Comparison of ENCODE assay signal across 11 cellular contexts in genomic region chr11:2806351-2807058, GRCh38.
DNase-seq lines count a peak whose midpoint lies in the region; ATAC-seq and TF ChIP-seq lines count a peak whose summit lies in the region.
"Had no signal": no experiment of that assay in that cellular context is flagged by ENCODE, and none has a peak within 500 bp of the region (broad histone marks: within the 10 kb centered on the region; RNA-seq: fewer than 3 reads in every experiment).

No MANE protein-coding gene starts in this region.

- H3K27me3 ChIP-seq in lung (ENCODE audit: control insufficient read depth, insufficient read depth) (no peaks in the 10 kb centered on the region), spleen (replicated peaks in 1 of 7) (no peaks in the 10 kb centered on the region)

- no peak overlapping the region for H3K4me3 Mint-ChIP-seq in activated CD4-positive, alpha-beta T cell treated with anti-CD3 and anti-CD28 coated beads, Interleukin-2, amount 10 ng/mL, durations not matched to agents 24 days and 14 days

- H3K9me3 Mint-ChIP-seq in activated CD4-positive, alpha-beta T cell treated with anti-CD3 and anti-CD28 coated beads, Interleukin-2, amount 10 ng/mL, durations not matched to agents 24 days and 14 days, result no peaks in the 10 kb centered on the region

- no peak overlapping the region for H3K27ac Mint-ChIP-seq in activated CD4-positive, alpha-beta T cell treated with anti-CD3 and anti-CD28 coated beads, Interleukin-2, amount 10 ng/mL, durations not matched to agents 24 days and 14 days

- H3K4me1 ChIP-seq in lung (ENCODE audit: control insufficient read depth in 2 of 2, insufficient read depth in 2 of 2, low read length in 2 of 2), result peaks cover 7 to 19% of the 10 kb centered on the region in 2 donors
- H3K4me1 ChIP-seq in spleen, result peaks cover 0 to 21% (median 9%) of the 10 kb centered on the region in 6 donors

- H3K27ac ChIP-seq in VCaP, result peak overlapping the region; percentile 76; the same call in 1 of the 2 replicates
- no peak overlapping the region for H3K27ac ChIP-seq in lung (ENCODE audit: low read depth in 1 of 2, low read length in 1 of 2)
- no peak overlapping the region for H3K27ac ChIP-seq in spleen

- intact Hi-C loops in spleen (cut with DNase I; ENCODE audit: low total_unique reads), result no loop called here
- intact Hi-C loops in activated CD4-positive, alpha-beta T cell treated with anti-CD3 and anti-CD28 coated beads, Interleukin-2, amount 10 ng/mL, durations not matched to agents 24 days and 14 days (cut with micrococcal nuclease), result no loop called here

- no peaks in the 10 kb centered on the region for H3K36me3 Mint-ChIP-seq in activated CD4-positive, alpha-beta T cell treated with anti-CD3 and anti-CD28 coated beads, Interleukin-2, amount 10 ng/mL, durations not matched to agents 24 days and 14 days (ENCODE audit: low read depth)

- H3K9me3 ChIP-seq in lung (ENCODE audit: control insufficient read depth in 2 of 2, insufficient read depth in 1 of 2, low read length in 1 of 2), result no peaks in the 10 kb centered on the region
- H3K9me3 ChIP-seq in spleen, result peaks cover 0 to 4% (median 0%) of the 10 kb centered on the region in 8 donors

- no peak for TF ChIP-seq POLR2A in spleen (IDR thresholded peaks at IDR 0.05)

- DNase-seq in effector CD4-positive, alpha-beta T cell, result peak; percentile 0
- DNase-seq in lung (ENCODE audit: low spot score) (peak; percentile 26), spleen (peak; percentile 66), hippocampal formation (lab: John Stamatoyannopoulos, UW) (no peak), H4 (ENCODE audit: low spot score) (no peak), inferior parietal cortex (ENCODE audit: extremely low spot score) (no peak)
- DNase-seq in activated CD4-positive, alpha-beta T cell treated with anti-CD3 and anti-CD28 coated beads, Interleukin-2, amount 10 ng/mL, durations not matched to agents 24 days and 14 days, result no peak
- DNase-seq: GOT3, kidney glomerular epithelial cell, OCI-M1 had no signal

- 76 to 84% methylated on average over 23 to 26 of the region's 26 CpGs for WGBS in lung, 2 donors
- WGBS in spleen, 5 donors, result 84 to 91% (median 88%) methylated on average over 22 to 26 of the region's 26 CpGs

- H3K4me1 Mint-ChIP-seq in activated CD4-positive, alpha-beta T cell treated with anti-CD3 and anti-CD28 coated beads, Interleukin-2, amount 10 ng/mL, durations not matched to agents 24 days and 14 days, result peaks cover 2% of the 10 kb centered on the region

- H3K27me3 Mint-ChIP-seq in activated CD4-positive, alpha-beta T cell treated with anti-CD3 and anti-CD28 coated beads, Interleukin-2, amount 10 ng/mL, durations not matched to agents 24 days and 14 days, result no peaks in the 10 kb centered on the region

- no peak overlapping the region for H3K4me3 ChIP-seq in lung
- no peak overlapping the region for H3K4me3 ChIP-seq in spleen

- TF ChIP-seq CTCF in VCaP (conservative IDR thresholded peaks at IDR 0.05) (no peak), lung (IDR thresholded peaks at IDR 0.05; ENCODE audit: control extremely low read depth, extremely low read depth) (no peak), spleen (IDR thresholded peaks at IDR 0.05 in 8 of 11, conservative IDR thresholded peaks at IDR 0.05 in 3 of 11) (no peak)

- no peak for ATAC-seq in lung (ENCODE audit: insufficient read depth, low FRiP score)

- H3K36me3 ChIP-seq in lung (ENCODE audit: control insufficient read depth in 2 of 2, insufficient read depth in 2 of 2, low read length in 2 of 2) (no peaks in the 10 kb centered on the region), spleen (no peaks in the 10 kb centered on the region)

Comparison
In these comparisons a context has a peak if more than half of its experiments do, and no peak if none do; other contexts are left out.
1. DNase-seq: peak in effector CD4-positive, alpha-beta T cell (single experiment), lung (single experiment) and spleen (single experiment); none in hippocampal formation (0 of 2), activated CD4-positive, alpha-beta T cell treated with anti-CD3 and anti-CD28 coated beads, Interleukin-2, amount 10 ng/mL, durations not matched to agents 24 days and 14 days (single experiment), H4 (single experiment) and inferior parietal cortex (single experiment).